Comparison of ENCODE assay signal across 14 cellular contexts in the genomic region with DNA sequence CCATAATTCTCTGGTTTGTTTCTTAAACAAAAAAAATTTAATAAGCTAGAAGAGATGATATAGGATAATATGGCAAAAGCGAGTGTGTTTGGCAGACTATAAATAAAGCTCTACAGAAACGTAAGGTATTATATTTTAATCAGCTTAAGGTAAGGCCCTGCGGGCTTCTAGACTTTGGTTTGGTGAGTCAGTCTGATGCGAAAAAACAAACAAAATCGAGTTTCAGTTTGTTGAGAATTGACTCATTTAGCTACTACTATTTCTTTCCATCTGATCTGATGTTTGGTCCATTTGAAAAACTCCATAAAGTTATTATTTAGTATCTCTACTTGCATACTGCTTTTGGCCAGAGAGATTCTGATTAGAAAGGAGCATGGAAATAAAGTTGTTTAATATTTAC.
DNase-seq lines count a peak whose midpoint lies in the region; ATAC-seq, FAIRE-seq and TF ChIP-seq lines count a peak whose summit lies in the region.
"Had no signal": no experiment of that assay in that cellular context is flagged by ENCODE, and none has a peak within 500 bp of the region (broad histone marks: within the 10 kb centered on the region; RNA-seq: fewer than 3 reads in every experiment).

No MANE protein-coding gene starts in this region.

- DNase-seq in EL (peak; percentile 6), bronchial epithelial cell (ENCODE audit: low read depth) (peak; percentile 90), WERI-Rb-1 (no peak), NCI-H2107 treated with DMSO at 0.1 percent for 48 hours (lab: John Stamatoyannopoulos, UW; ENCODE audit: unreplicated experiment) (no peak), activated T-cell treated with anti-CD3 and anti-CD28 coated beads for 4 hours (no peak), dermis blood vessel endothelial cell (no peak)
- DNase-seq: activated B cell treated with CpG ODN at 0.5 μM for 24 hours; amniotic stem cell; CD8-positive, alpha-beta memory T cell; endodermal cell; RPMI8226 had no signal

- H3K9me3 ChIP-seq in WERI-Rb-1 (ENCODE audit: severe bottlenecking): no peaks in the 10 kb centered on the region

- no peaks in the 10 kb centered on the region for H3K27me3 ChIP-seq in bronchial epithelial cell (ENCODE audit: control insufficient read depth, insufficient read depth, low read length)
- no peaks in the 10 kb centered on the region for H3K27me3 ChIP-seq in WERI-Rb-1 (ENCODE audit: insufficient read depth, low read depth, severe bottlenecking)

- H3K27ac ChIP-seq in WERI-Rb-1: no peak overlapping the region

- no peak for TF ChIP-seq CTCF in bronchial epithelial cell (IDR thresholded peaks at IDR 0.05; ENCODE audit: insufficient read depth, low read length, severe bottlenecking)
- no peak for TF ChIP-seq CTCF in WERI-Rb-1 (IDR thresholded peaks at IDR 0.05; ENCODE audit: low read depth, low read length)

- ATAC-seq in GM19023 (IDR thresholded peaks at IDR 0.05; ENCODE audit: unreplicated experiment): peak; percentile 65
- ATAC-seq in HG03565 (IDR thresholded peaks at IDR 0.05; ENCODE audit: unreplicated experiment): peak; percentile 39

- H3K4me3 ChIP-seq in bronchial epithelial cell (ENCODE audit: low read depth, low read length) (no peak overlapping the region), WERI-Rb-1 (ENCODE audit: low read depth, low read length) (no peak overlapping the region)

- FAIRE-seq in bronchial epithelial cell (lab: Jason Lieb, UNC): no peak
- FAIRE-seq: GM12891 had no signal

- H3K36me3 ChIP-seq in bronchial epithelial cell (ENCODE audit: control insufficient read depth, insufficient read depth, low read length): no peaks in the 10 kb centered on the region
- H3K36me3 ChIP-seq in WERI-Rb-1: no peaks in the 10 kb centered on the region

Comparison
In these comparisons a context has a peak if more than half of its experiments do, and no peak if none do; other contexts are left out.
1. DNase-seq: peak in EL (single experiment) and bronchial epithelial cell (single experiment); none in WERI-Rb-1 (single experiment), NCI-H2107 treated with DMSO at 0.1 percent for 48 hours (single experiment), activated T-cell treated with anti-CD3 and anti-CD28 coated beads for 4 hours (single experiment) and dermis blood vessel endothelial cell (single experiment).